In genomic region chr2:152925540-152926448, GRCh38 we compare ENCODE assay signal across 8 cellular contexts.
A peak's percentile ranks its signal among the peaks of the same experiment; 100 is the strongest.
DNase-seq lines count a peak whose midpoint lies in the region; ATAC-seq and TF ChIP-seq lines count a peak whose summit lies in the region.

No MANE protein-coding gene starts in this region.

- CTCF ChIA-PET in activated CD8-positive, alpha-beta T cell treated with anti-CD3 and anti-CD28 coated beads, Interleukin-2, amount 10 ng/mL, durations not matched to agents 7 days and 5 days (lab: Charles Lee) = interaction anchor here (0.6 to 1.3 kb wide), 6 partner anchors 9 to 554 kb away, joined by 3 to 4 read pairs (median 3); no protein-coding TSS in a partner anchor

- H3K36me3 Mint-ChIP-seq in activated CD8-positive, alpha-beta T cell treated with anti-CD3 and anti-CD28 coated beads, Interleukin-2, amount 10 ng/mL, durations not matched to agents 7 days and 5 days (ENCODE audit: low read depth) = no peaks in the 10 kb centered on the region

- H3K4me1 Mint-ChIP-seq in activated CD8-positive, alpha-beta T cell treated with anti-CD3 and anti-CD28 coated beads, Interleukin-2, amount 10 ng/mL, durations not matched to agents 7 days and 5 days (ENCODE audit: low read depth) = no peaks in the 10 kb centered on the region

- H3K9me3 Mint-ChIP-seq in activated CD8-positive, alpha-beta T cell treated with anti-CD3 and anti-CD28 coated beads, Interleukin-2, amount 10 ng/mL, durations not matched to agents 7 days and 5 days (ENCODE audit: insufficient read depth) = no peaks in the 10 kb centered on the region

- peak; percentile 23 for DNase-seq in DMS53 treated with DMSO at 0.1 percent for 48 hours (lab: John Stamatoyannopoulos, UW; ENCODE audit: unreplicated experiment)
- peak; percentile 22 for DNase-seq in NCI-H345 treated with DMSO at 0.1 percent for 48 hours (lab: John Stamatoyannopoulos, UW; ENCODE audit: unreplicated experiment)
- peak; percentile 62 for DNase-seq in activated CD8-positive, alpha-beta T cell treated with anti-CD3 and anti-CD28 coated beads, Interleukin-2, amount 10 ng/mL, durations not matched to agents 7 days and 5 days
- peak; percentile 21 for DNase-seq in germinal center (ENCODE audit: low spot score)
- peak; percentile 12 for DNase-seq in retinal pigment epithelial cell (ENCODE audit: low read depth)
- no peak for DNase-seq in DMS79 treated with DMSO at 0.1 percent for 48 hours (lab: John Stamatoyannopoulos, UW)

- H3K27ac Mint-ChIP-seq in activated CD8-positive, alpha-beta T cell treated with anti-CD3 and anti-CD28 coated beads, Interleukin-2, amount 10 ng/mL, durations not matched to agents 7 days and 5 days = no peak overlapping the region

- POLR2A ChIA-PET in activated CD8-positive, alpha-beta T cell treated with anti-CD3 and anti-CD28 coated beads, Interleukin-2, amount 10 ng/mL, durations not matched to agents 7 days and 5 days (lab: Charles Lee) = no interaction called here

- peak; percentile 79 for TF ChIP-seq CTCF in retinal pigment epithelial cell (conservative IDR thresholded peaks at IDR 0.05; ENCODE audit: low read depth, low read length)

- H3K4me3 ChIP-seq in retinal pigment epithelial cell (ENCODE audit: low read length) = no peak overlapping the region

- H3K27me3 Mint-ChIP-seq in activated CD8-positive, alpha-beta T cell treated with anti-CD3 and anti-CD28 coated beads, Interleukin-2, amount 10 ng/mL, durations not matched to agents 7 days and 5 days (ENCODE audit: low read depth) = no peaks in the 10 kb centered on the region

- ATAC-seq in GM19372 (IDR thresholded peaks at IDR 0.05; ENCODE audit: low read depth, unreplicated experiment) (peak; percentile 74), HG03280 (IDR thresholded peaks at IDR 0.05; ENCODE audit: unreplicated experiment) (peak; percentile 82)
- peak; percentile 44 for ATAC-seq in activated CD8-positive, alpha-beta T cell treated with anti-CD3 and anti-CD28 coated beads, Interleukin-2, amount 10 ng/mL, durations not matched to agents 7 days and 5 days

- H3K4me3 Mint-ChIP-seq in activated CD8-positive, alpha-beta T cell treated with anti-CD3 and anti-CD28 coated beads, Interleukin-2, amount 10 ng/mL, durations not matched to agents 7 days and 5 days = no peak overlapping the region
